ENCODE assay signal across 1 cellular context in genomic region chr9:134168731-134169130, GRCh38.
TF ChIP-seq lines count a peak whose summit lies in the region.

No MANE protein-coding gene starts in this region.

TF ChIP-seq in HepG2, 621 proteins besides CTCF, POLR2A, EP300 and RAD21:
- TF ChIP-seq ZNF317 (CRISPR knock-in tag; IDR thresholded peaks at IDR 0.05), result no peak
- TF ChIP-seq ZNF431 (CRISPR knock-in tag; IDR thresholded peaks at IDR 0.05; ENCODE audit: borderline replicate concordance, low read depth), result no peak
- no peak for TF ChIP-seq SMAD9 (CRISPR knock-in tag; IDR thresholded peaks at IDR 0.05)
- TF ChIP-seq NCOA5 (CRISPR knock-in tag; IDR thresholded peaks at IDR 0.05), result no peak
- no peak for TF ChIP-seq JARID2 (CRISPR knock-in tag; IDR thresholded peaks at IDR 0.05; ENCODE audit: insufficient replicate concordance)
- TF ChIP-seq CC2D1A (CRISPR knock-in tag; IDR thresholded peaks at IDR 0.05), result no peak
- no peak for TF ChIP-seq ZNF350 (CRISPR knock-in tag; IDR thresholded peaks at IDR 0.05; ENCODE audit: borderline replicate concordance, low read depth)
- no peak for TF ChIP-seq ZNF646 (CRISPR knock-in tag; IDR thresholded peaks at IDR 0.05)
- TF ChIP-seq NFKBIZ (CRISPR knock-in tag; IDR thresholded peaks at IDR 0.05), result no peak
- no peak for TF ChIP-seq EHMT2 (IDR thresholded peaks at IDR 0.05; ENCODE audit: borderline replicate concordance, low read depth, low read length)
